ENCODE assay signal across 12 cellular contexts in genomic region chr10:29555091-29555745, GRCh38.
DNase-seq lines count a peak whose midpoint lies in the region; ATAC-seq lines count a peak whose summit lies in the region.
"Had no signal": no experiment of that assay in that cellular context is flagged by ENCODE, and none has a peak within 500 bp of the region (broad histone marks: within the 10 kb centered on the region; RNA-seq: fewer than 3 reads in every experiment).

No MANE protein-coding gene starts in this region.

- no peak overlapping the region for H3K14ac ChIP-seq in trophoblast cell (ENCODE audit: low read length)

- no peak overlapping the region for H2BK12ac ChIP-seq in trophoblast cell (ENCODE audit: low read length)

- peaks cover 8 to 14% of the 10 kb centered on the region in 2 experiments for H3K4me1 ChIP-seq in trophoblast cell (ENCODE audit: control insufficient read depth in 1 of 2, insufficient read depth in 2 of 2, low read length in 2 of 2)
- H3K4me1 ChIP-seq: pancreas, upper lobe of left lung had no signal

- no peak overlapping the region for H2BK120ac ChIP-seq in trophoblast cell (ENCODE audit: insufficient read depth, low read length, poor library complexity)

- H3K4me3 ChIP-seq in trophoblast cell (ENCODE audit: low read depth, low read length): no peak overlapping the region
- H3K4me3 ChIP-seq: pancreas, upper lobe of left lung had no signal

- no peak overlapping the region for H3K4ac ChIP-seq in trophoblast cell (ENCODE audit: low read depth, low read length)

- H3K4me2 ChIP-seq in trophoblast cell (ENCODE audit: low read length): no peak overlapping the region

- no peak overlapping the region for H2BK5ac ChIP-seq in trophoblast cell (ENCODE audit: low read depth, low read length, poor library complexity)

- H3K27ac ChIP-seq in epithelial cell of prostate: peak overlapping the region; percentile 61
- peak overlapping the region; percentile 7 for H3K27ac ChIP-seq in trophoblast cell (ENCODE audit: low read depth, low read length)

- H4K8ac ChIP-seq in trophoblast cell (ENCODE audit: low read depth, low read length): no peak overlapping the region

- no CpG with 5 or more reads among the region's 6 CpGs for WGBS in trophoblast cell (ENCODE audit: extremely low coverage, insufficient coverage, insufficient read length)

- H2AFZ ChIP-seq in trophoblast cell (ENCODE audit: insufficient read depth, low read length, poor library complexity): no peak overlapping the region

- no peaks in the 10 kb centered on the region for H3K79me2 ChIP-seq in trophoblast cell (ENCODE audit: control insufficient read depth, insufficient read depth, low read length, poor library complexity)

- DNase-seq in GF-D8 (lab: John Stamatoyannopoulos, UW) (peak; percentile 18), RPMI7951 (ENCODE audit: low read depth) (peak; percentile 53), epithelial cell of prostate (ENCODE audit: low read depth, low spot score) (no peak), trophoblast cell (no peak), DMS79 treated with DMSO at 0.1 percent for 48 hours (lab: John Stamatoyannopoulos, UW) (no peak)
- DNase-seq: activated CD4-positive, alpha-beta memory T cell treated with anti-CD3 and anti-CD28 coated beads for 36 hours; NCI-H446; pancreas had no signal

- H3K9me3 ChIP-seq in trophoblast cell (ENCODE audit: insufficient read depth, low read depth, low read length): peaks cover 2% of the 10 kb centered on the region
- H3K9me3 ChIP-seq: pancreas, upper lobe of left lung had no signal

- H4K91ac ChIP-seq in trophoblast cell (ENCODE audit: low read depth, low read length): no peak overlapping the region

- no peak overlapping the region for H2AK5ac ChIP-seq in trophoblast cell (ENCODE audit: low read length)

- H3K18ac ChIP-seq in trophoblast cell (ENCODE audit: low read length): no peak overlapping the region

- no peaks in the 10 kb centered on the region for H3K79me1 ChIP-seq in trophoblast cell (ENCODE audit: low read length)

- H4K12ac ChIP-seq in trophoblast cell (ENCODE audit: low read depth, low read length): no peak overlapping the region

- ATAC-seq in GM21529 (IDR thresholded peaks at IDR 0.05; ENCODE audit: unreplicated experiment): no peak
- ATAC-seq in HG02970 (IDR thresholded peaks at IDR 0.05; ENCODE audit: low FRiP score, unreplicated experiment): no peak
- ATAC-seq in GM19397 (IDR thresholded peaks at IDR 0.05; ENCODE audit: unreplicated experiment): no peak

- H3K36me3 ChIP-seq in trophoblast cell (ENCODE audit: control insufficient read depth in 1 of 2, insufficient read depth in 2 of 2, low read length in 2 of 2): peaks cover 22% of the 10 kb centered on the region in 2 experiments

- no peaks in the 10 kb centered on the region for H3K27me3 ChIP-seq in trophoblast cell (ENCODE audit: insufficient read depth, low read length)
- H3K27me3 ChIP-seq: pancreas, upper lobe of left lung had no signal

- no peak overlapping the region for H3K23ac ChIP-seq in trophoblast cell (ENCODE audit: low read length)

- no peak overlapping the region for H3K9ac ChIP-seq in trophoblast cell (ENCODE audit: low read length)

Comparison
In these comparisons a context has a peak if more than half of its experiments do, and no peak if none do; other contexts are left out.
1. DNase-seq: peak in GF-D8 (single experiment) and RPMI7951 (single experiment); none in epithelial cell of prostate (single experiment), trophoblast cell (0 of 2) and DMS79 treated with DMSO at 0.1 percent for 48 hours (single experiment).